Comparison of ENCODE assay signal across 13 cellular contexts in genomic region chr16:54430491-54431030, GRCh38.
DNase-seq lines count a peak whose midpoint lies in the region; ATAC-seq, FAIRE-seq and TF ChIP-seq lines count a peak whose summit lies in the region.
"Had no signal": no experiment of that assay in that cellular context is flagged by ENCODE, and none has a peak within 500 bp of the region (broad histone marks: within the 10 kb centered on the region; RNA-seq: fewer than 3 reads in every experiment).

No MANE protein-coding gene starts in this region.

- TF ChIP-seq CTCF in HFF-Myc (IDR thresholded peaks at IDR 0.05; ENCODE audit: low read depth, low read length, missing control alignments): no peak
- TF ChIP-seq CTCF in astrocyte (IDR thresholded peaks at IDR 0.05; ENCODE audit: insufficient read depth, low read depth, low read length): no peak
- no peak for TF ChIP-seq CTCF in liver (IDR thresholded peaks at IDR 0.05; ENCODE audit: low read depth, low read length, missing input control)
- no peak for TF ChIP-seq CTCF in RWPE1 (conservative IDR thresholded peaks at IDR 0.05; ENCODE audit: low read depth)

- H3K4me3 ChIP-seq in HFF-Myc (replicated peaks; ENCODE audit: low read depth, low read length) (peak overlapping the region; percentile 19; the same call in 1 of the 2 replicates), astrocyte (ENCODE audit: insufficient read depth, low read depth, low read length) (peak overlapping the region; percentile 30), liver (ENCODE audit: low read depth in 1 of 3, low read length in 3 of 3) (peak overlapping the region in 1 of 3 donors; percentile 7)
- H3K4me3 ChIP-seq: BLaER1 had no signal

- H3K27me3 Mint-ChIP-seq in astrocyte (ENCODE audit: low read depth, unreplicated experiment): peaks cover 26% of the 10 kb centered on the region
- H3K27me3 Mint-ChIP-seq in activated naive CD4-positive, alpha-beta T cell treated with anti-CD3 and anti-CD28 coated beads, Interleukin-2, amount 10 ng/mL, durations not matched to agents 7 days and 5 days: peaks cover 46% of the 10 kb centered on the region

- H3K4me1 ChIP-seq in astrocyte (ENCODE audit: insufficient read depth, low read length): peaks cover 25% of the 10 kb centered on the region
- H3K4me1 ChIP-seq in liver (ENCODE audit: control insufficient read depth in 4 of 4, insufficient read depth in 4 of 4, low read length in 3 of 4): peaks cover 3 to 29% (median 20%) of the 10 kb centered on the region in 4 donors
- H3K4me1 ChIP-seq: BLaER1 had no signal

- CTCF ChIA-PET in activated naive CD4-positive, alpha-beta T cell treated with anti-CD3 and anti-CD28 coated beads, Interleukin-2, amount 10 ng/mL, durations not matched to agents 7 days and 5 days (lab: Charles Lee): no interaction called here
- CTCF ChIA-PET in RWPE1 (lab: Yijun Ruan, JAX): no interaction called here

- TF ChIP-seq RAD21 in liver (IDR thresholded peaks at IDR 0.05): no peak

- H3K27me3 ChIP-seq in astrocyte (ENCODE audit: insufficient read depth, low read length) (no peaks in the 10 kb centered on the region), liver (ENCODE audit: control insufficient read depth in 4 of 4, insufficient read depth in 4 of 4, low read length in 3 of 4) (no peaks in the 10 kb centered on the region)

- peaks cover 10% of the 10 kb centered on the region for H3K4me1 Mint-ChIP-seq in astrocyte (ENCODE audit: low read depth, unreplicated experiment)
- no peaks in the 10 kb centered on the region for H3K4me1 Mint-ChIP-seq in activated naive CD4-positive, alpha-beta T cell treated with anti-CD3 and anti-CD28 coated beads, Interleukin-2, amount 10 ng/mL, durations not matched to agents 7 days and 5 days

- H3K27ac Mint-ChIP-seq in astrocyte (ENCODE audit: unreplicated experiment): no peak overlapping the region
- H3K27ac Mint-ChIP-seq in activated naive CD4-positive, alpha-beta T cell treated with anti-CD3 and anti-CD28 coated beads, Interleukin-2, amount 10 ng/mL, durations not matched to agents 7 days and 5 days: no peak overlapping the region

- H3K9me3 ChIP-seq in astrocyte (ENCODE audit: insufficient read depth, low read depth, low read length) (no peaks in the 10 kb centered on the region), liver (ENCODE audit: control insufficient read depth in 4 of 4, low read length in 3 of 4) (no peaks in the 10 kb centered on the region)

- WGBS in liver: 7% methylated on average over 15 of the region's 15 CpGs

- H3K36me3 ChIP-seq in astrocyte (ENCODE audit: insufficient read depth, low read length): no peaks in the 10 kb centered on the region
- H3K36me3 ChIP-seq in liver (ENCODE audit: control insufficient read depth in 4 of 4, insufficient read depth in 3 of 4, low read depth in 1 of 4, low read length in 3 of 4): no peaks in the 10 kb centered on the region
- H3K36me3 ChIP-seq: BLaER1 had no signal

- no peak for ATAC-seq in HG03039 (IDR thresholded peaks at IDR 0.05; ENCODE audit: unreplicated experiment)
- ATAC-seq: left colon had no signal

- H4K20me1 ChIP-seq in astrocyte (ENCODE audit: insufficient read depth, low read length): no peaks in the 10 kb centered on the region
- H4K20me1 ChIP-seq: BLaER1 had no signal

- peak; percentile 91 for FAIRE-seq in astrocyte (lab: Jason Lieb, UNC)

- POLR2A ChIA-PET in RWPE1 (lab: Yijun Ruan, JAX; ENCODE audit: low non-redundant PET): no interaction called here

- no peak overlapping the region for H3K4me3 Mint-ChIP-seq in astrocyte (ENCODE audit: unreplicated experiment)
- no peak overlapping the region for H3K4me3 Mint-ChIP-seq in activated naive CD4-positive, alpha-beta T cell treated with anti-CD3 and anti-CD28 coated beads, Interleukin-2, amount 10 ng/mL, durations not matched to agents 7 days and 5 days

- H3K9me3 Mint-ChIP-seq in astrocyte (ENCODE audit: unreplicated experiment): peaks cover 11% of the 10 kb centered on the region
- peaks cover 4% of the 10 kb centered on the region for H3K9me3 Mint-ChIP-seq in activated naive CD4-positive, alpha-beta T cell treated with anti-CD3 and anti-CD28 coated beads, Interleukin-2, amount 10 ng/mL, durations not matched to agents 7 days and 5 days

- H3K9ac ChIP-seq in astrocyte (ENCODE audit: low read length) (peak overlapping the region; percentile 56), liver (ENCODE audit: low read depth in 1 of 2, low read length in 2 of 2) (no peak overlapping the region)
- H3K9ac ChIP-seq: BLaER1 had no signal

- H3K4me2 ChIP-seq in astrocyte (ENCODE audit: low read length): peak overlapping the region; percentile 74
- H3K4me2 ChIP-seq: BLaER1 had no signal

- peaks cover 3% of the 10 kb centered on the region for H3K36me3 Mint-ChIP-seq in astrocyte (ENCODE audit: low read depth, unreplicated experiment)
- peaks cover 1% of the 10 kb centered on the region for H3K36me3 Mint-ChIP-seq in activated naive CD4-positive, alpha-beta T cell treated with anti-CD3 and anti-CD28 coated beads, Interleukin-2, amount 10 ng/mL, durations not matched to agents 7 days and 5 days

- peak overlapping the region; percentile 37 for H2AFZ ChIP-seq in astrocyte (ENCODE audit: low read depth, low read length)

- DNase-seq in A172 (ENCODE audit: low spot score): peak; percentile 38
- DNase-seq in HFF-Myc (ENCODE audit: extremely low read depth, low read depth): peak; percentile 84
- peak; percentile 49 for DNase-seq in astrocyte (ENCODE audit: low read depth)
- no peak for DNase-seq in activated naive CD4-positive, alpha-beta T cell treated with anti-CD3 and anti-CD28 coated beads, Interleukin-2, amount 10 ng/mL, durations not matched to agents 7 days and 5 days
- no peak for DNase-seq in RWPE1 (ENCODE audit: low spot score)
- no peak for DNase-seq in stimulated activated naive CD4-positive, alpha-beta T cell treated with Interleukin-2 at 50 U/mL for 16 hours (lab: John Stamatoyannopoulos, UW)
- DNase-seq: activated CD8-positive, alpha-beta memory T cell treated with anti-CD3 and anti-CD28 coated beads, Interleukin-2, amount 50 U/mL, for 4 hours; foreskin melanocyte; left colon; NCI-H1694 treated with DMSO at 0.1 percent for 48 hours had no signal

- H3K27ac ChIP-seq in astrocyte (ENCODE audit: low read depth, low read length) (peak overlapping the region; percentile 38), liver (ENCODE audit: low read depth in 1 of 2, low read length in 2 of 2) (no peak overlapping the region), RWPE1 (no peak overlapping the region)
- H3K27ac ChIP-seq: BLaER1 had no signal

- no peaks in the 10 kb centered on the region for H3K79me2 ChIP-seq in astrocyte (ENCODE audit: insufficient read depth, low read length)

TF ChIP-seq in liver, 16 proteins besides CTCF, POLR2A, EP300 and RAD21 (continues in another document):
- TF ChIP-seq FOXA2 (IDR thresholded peaks at IDR 0.05): peak; percentile 89
- TF ChIP-seq SP1 (IDR thresholded peaks at IDR 0.05): no peak
- no peak for TF ChIP-seq HNF4G (IDR thresholded peaks at IDR 0.05)
- TF ChIP-seq RXRA (IDR thresholded peaks at IDR 0.05): peak in 1 of 2 donors; percentile 20
- no peak for TF ChIP-seq YY1 (IDR thresholded peaks at IDR 0.05)
- TF ChIP-seq NR2F2 (IDR thresholded peaks at IDR 0.05): no peak
- TF ChIP-seq TAF1 (conservative IDR thresholded peaks at IDR 0.05): no peak
- no peak for TF ChIP-seq EGR1 (IDR thresholded peaks at IDR 0.05; ENCODE audit: low read depth in 2 of 2)
- TF ChIP-seq HNF4A (conservative IDR thresholded peaks at IDR 0.05): peak; percentile 13 to 74
- TF ChIP-seq JUND (IDR thresholded peaks at IDR 0.05): no peak
- no peak for TF ChIP-seq ZBTB33 (IDR thresholded peaks at IDR 0.05)
- TF ChIP-seq REST (IDR thresholded peaks at IDR 0.05): no peak
- no peak for TF ChIP-seq ATF3 (IDR thresholded peaks at IDR 0.05)

Comparison
In these comparisons a context has a peak if more than half of its experiments do, and no peak if none do; other contexts are left out.
1. DNase-seq: peak in A172 (single experiment), HFF-Myc (single experiment) and astrocyte (single experiment); none in activated naive CD4-positive, alpha-beta T cell treated with anti-CD3 and anti-CD28 coated beads, Interleukin-2, amount 10 ng/mL, durations not matched to agents 7 days and 5 days (single experiment), RWPE1 (single experiment) and stimulated activated naive CD4-positive, alpha-beta T cell treated with Interleukin-2 at 50 U/mL for 16 hours (single experiment).